ENCODE assay signal across 11 cellular contexts in genomic region chr17:42113293-42114069, GRCh38. TPM values are rescaled to one million over a fixed set of nuclear protein-coding genes. Genes with fewer than 3 reads are reported as not detected.
DNase-seq lines count a peak whose midpoint lies in the region; ATAC-seq and TF ChIP-seq lines count a peak whose summit lies in the region.
"Had no signal": no experiment of that assay in that cellular context is flagged by ENCODE, and none has a peak within 500 bp of the region (broad histone marks: within the 10 kb centered on the region; RNA-seq: fewer than 3 reads in every experiment).

No MANE protein-coding gene starts in this region.

- no peaks in the 10 kb centered on the region for H3K4me1 Mint-ChIP-seq in MCF 10A (ENCODE audit: insufficient read depth, unreplicated experiment)
- peaks cover 22 to 53% (median 41%) of the 10 kb centered on the region in 7 donors for H3K4me1 Mint-ChIP-seq in naive thymus-derived CD4-positive, alpha-beta T cell

- H3K4me3 ChIP-seq in right cardiac atrium (ENCODE audit: low read length): no peak overlapping the region
- H3K4me3 ChIP-seq in naive thymus-derived CD4-positive, alpha-beta T cell (ENCODE audit: low read length): peak overlapping the region; percentile 83
- H3K4me3 ChIP-seq in vagina: no peak overlapping the region

- BruUV-seq in MCF 10A (replicated peaks; lab: Mats Ljungman, UMichigan): TSS peak; percentile 71

- 89% methylated on average over 28 of the region's 28 CpGs for WGBS in right cardiac atrium

- POLR2A ChIA-PET in MCF 10A (lab: Yijun Ruan, JAX): interaction anchor here (0.9 to 3.0 kb wide), 6 partner anchors 8 to 594 kb away, joined by 3 to 17 read pairs (median 3); partner anchors contain the start of gene CNP
- POLR2A ChIA-PET in naive thymus-derived CD4-positive, alpha-beta T cell (lab: Charles Lee): interaction anchor here (0.6 to 4.6 kb wide), 18 partner anchors 8 to 275 kb away, joined by 3 to 40 read pairs (median 8); partner anchors contain the start of genes CNP, DNAJC7, GHDC and HSPB9

- ATAC-seq in right cardiac atrium: no peak
- no peak for ATAC-seq in naive thymus-derived CD4-positive, alpha-beta T cell
- no peak for ATAC-seq in GM19463 (IDR thresholded peaks at IDR 0.05; ENCODE audit: unreplicated experiment)

- H3K9me3 ChIP-seq in right cardiac atrium (ENCODE audit: control insufficient read depth, low read length): no peaks in the 10 kb centered on the region
- H3K9me3 ChIP-seq in naive thymus-derived CD4-positive, alpha-beta T cell (ENCODE audit: control insufficient read depth in 2 of 3, low read length in 3 of 3): no peaks in the 10 kb centered on the region
- H3K9me3 ChIP-seq in vagina: no peaks in the 10 kb centered on the region

- H3K27ac ChIP-seq in right cardiac atrium (ENCODE audit: low read length) (peak overlapping the region; percentile 74), vagina (peak overlapping the region; percentile 92)
- H3K27ac ChIP-seq in naive thymus-derived CD4-positive, alpha-beta T cell (ENCODE audit: low read depth, low read length): peak overlapping the region; percentile 83

- H3K27me3 Mint-ChIP-seq in MCF 10A (ENCODE audit: insufficient read depth, unreplicated experiment): no peaks in the 10 kb centered on the region
- H3K27me3 Mint-ChIP-seq in naive thymus-derived CD4-positive, alpha-beta T cell: no peaks in the 10 kb centered on the region
- H3K27me3 Mint-ChIP-seq: activated naive CD8-positive, alpha-beta T cell had no signal

- CTCF ChIA-PET in MCF 10A (lab: Yijun Ruan, JAX): interaction anchor here (0.6 to 8.2 kb wide), 8 partner anchors 8 to 414 kb away, joined by 3 to 37 read pairs (median 4); partner anchors contain the start of genes CAVIN1 and DNAJC7
- CTCF ChIA-PET in naive thymus-derived CD4-positive, alpha-beta T cell (lab: Charles Lee): interaction anchor here (0.6 to 3.5 kb wide), 9 partner anchors 9 to 96 kb away, joined by 3 to 22 read pairs (median 4); partner anchors contain the start of genes DNAJC7 and NKIRAS2

- H3K36me3 ChIP-seq in naive thymus-derived CD4-positive, alpha-beta T cell (ENCODE audit: control insufficient read depth in 2 of 3, insufficient read depth in 3 of 3, low read length in 3 of 3): peaks cover 0 to 44% (median 5%) of the 10 kb centered on the region in 3 experiments
- H3K36me3 ChIP-seq in vagina: peaks cover 0 to 20% of the 10 kb centered on the region in 2 donors

- no peaks in the 10 kb centered on the region for H3K27me3 ChIP-seq in right cardiac atrium (ENCODE audit: control insufficient read depth, insufficient read depth)
- H3K27me3 ChIP-seq in naive thymus-derived CD4-positive, alpha-beta T cell (ENCODE audit: control insufficient read depth in 2 of 2, insufficient read depth in 2 of 2, low read length in 2 of 2): no peaks in the 10 kb centered on the region
- H3K27me3 ChIP-seq in vagina: no peaks in the 10 kb centered on the region

- intact Hi-C loops in right cardiac atrium (cut with DNase I): loop anchor here in 1 of 4 donors (10.0 kb wide), 1 partner anchor 89 kb away; the partner anchor contains the start of gene NKIRAS2
- intact Hi-C loops in cardiac septum (cut with DNase I): no loop called here
- intact Hi-C loops in MCF 10A (cut with micrococcal nuclease): no loop called here
- intact Hi-C loops in naive thymus-derived CD4-positive, alpha-beta T cell (cut with micrococcal nuclease): loop anchor here (2.0 kb wide), 2 partner anchors 21 to 41 kb away; partner anchors contain the start of gene RAB5C (in 1 of the 2)
- intact Hi-C loops in vagina (cut with DNase I): loop anchor here (5.0 kb wide), 2 partner anchors 46 to 146 kb away; partner anchors contain the start of gene CNP

- no peak for TF ChIP-seq POLR2A in vagina (IDR thresholded peaks at IDR 0.05)

- H3K36me3 Mint-ChIP-seq in MCF 10A (ENCODE audit: insufficient read depth, unreplicated experiment): peaks cover 32% of the 10 kb centered on the region
- H3K36me3 Mint-ChIP-seq in naive thymus-derived CD4-positive, alpha-beta T cell: peaks cover 5 to 28% (median 16%) of the 10 kb centered on the region in 5 donors

- H3K4me1 ChIP-seq in right cardiac atrium (ENCODE audit: control insufficient read depth, insufficient read depth, low read length): no peaks in the 10 kb centered on the region
- peaks cover 12 to 31% of the 10 kb centered on the region in 2 donors for H3K4me1 ChIP-seq in naive thymus-derived CD4-positive, alpha-beta T cell (ENCODE audit: control insufficient read depth in 2 of 2, insufficient read depth in 2 of 2, low read length in 2 of 2)
- peaks cover 30% of the 10 kb centered on the region for H3K4me1 ChIP-seq in vagina

- no peak overlapping the region for H3K4me3 Mint-ChIP-seq in MCF 10A (ENCODE audit: unreplicated experiment)
- peak overlapping the region in 1 of 10 donors; percentile 66 for H3K4me3 Mint-ChIP-seq in naive thymus-derived CD4-positive, alpha-beta T cell
- H3K4me3 Mint-ChIP-seq: H9, nephron progenitor cell had no signal

- peak overlapping the region; percentile 35 for H3K27ac Mint-ChIP-seq in MCF 10A (ENCODE audit: low read depth, unreplicated experiment)
- H3K27ac Mint-ChIP-seq in naive thymus-derived CD4-positive, alpha-beta T cell: peak overlapping the region in 8 of 9 donors; percentile 25 to 100 (median 96)
- H3K27ac Mint-ChIP-seq: nephron progenitor cell had no signal

- DNase-seq in right cardiac atrium: peak in 1 of 3 donors; percentile 57
- DNase-seq in cardiac septum (ENCODE audit: low spot score): no peak
- no peak for DNase-seq in MCF 10A (ENCODE audit: unreplicated experiment)
- no peak for DNase-seq in naive thymus-derived CD4-positive, alpha-beta T cell
- DNase-seq in vagina (ENCODE audit: extremely low spot score in 2 of 2): no peak
- DNase-seq in NCI-H69 (lab: John Stamatoyannopoulos, UW): no peak
- DNase-seq in foreskin melanocyte: no peak
- DNase-seq: H9, nephron progenitor cell had no signal

- TF ChIP-seq CTCF in MCF 10A (IDR thresholded peaks at IDR 0.05; ENCODE audit: unreplicated experiment) (no peak), vagina (IDR thresholded peaks at IDR 0.05) (no peak)

- H3K9me3 Mint-ChIP-seq in MCF 10A (ENCODE audit: unreplicated experiment): no peaks in the 10 kb centered on the region
- peaks cover 0 to 2% (median 0%) of the 10 kb centered on the region in 11 donors for H3K9me3 Mint-ChIP-seq in naive thymus-derived CD4-positive, alpha-beta T cell
- H3K9me3 Mint-ChIP-seq: H9, nephron progenitor cell had no signal

RNA-seq across cellular contexts. Expression of gene DHX58, which starts 1.0 kb away (rescaled TPM):
- 1 to 10 TPM; 5.4 to 8.0 (median 6.1) TPM for total RNA-seq in right cardiac atrium
- polyA plus RNA-seq in right cardiac atrium: 7.2 TPM
- total RNA-seq in cardiac septum: 4.5 TPM
- total RNA-seq in MCF 10A (2022): 2.8 and 4.2 TPM in 2 replicates
- 10 to 100 TPM; 36.0 to 80.5 (median 53.5) TPM for total RNA-seq in naive thymus-derived CD4-positive, alpha-beta T cell
- polyA plus RNA-seq in naive thymus-derived CD4-positive, alpha-beta T cell: 10 to 100 TPM; 10.1 to 24.7 TPM
- 8.1 TPM for total RNA-seq in vagina

RNA-seq across cellular contexts. Expression of gene KAT2A, which starts 7.7 kb away (rescaled TPM):
- total RNA-seq in right cardiac atrium (10 to 100 TPM; 15.8 to 32.4 (median 23.3) TPM), cardiac septum (17.3 TPM), MCF 10A (2022) (37.4 and 44.6 TPM in 2 replicates), vagina (63.1 TPM)
- 30.1 TPM for polyA plus RNA-seq in right cardiac atrium
- total RNA-seq in naive thymus-derived CD4-positive, alpha-beta T cell: 10 to 100 TPM; 39.6 to 71.1 (median 49.1) TPM
- polyA plus RNA-seq in naive thymus-derived CD4-positive, alpha-beta T cell: 10 to 100 TPM in 1 of 2 donors, 1 to 10 TPM in 1; 6.6 to 12.0 TPM

RNA-seq across cellular contexts. Expression of gene HSPB9, which starts 9.1 kb away (rescaled TPM):
- total RNA-seq in right cardiac atrium: under 1 TPM in 3 of 4 donors, not detected in 1; 0.20 to 0.21 (median 0.20) TPM
- polyA plus RNA-seq in right cardiac atrium: 0.18 TPM
- total RNA-seq in cardiac septum: not detected
- not detected in 2 replicates for total RNA-seq in MCF 10A (2022)
- under 1 TPM in 2 of 5 experiments, not detected in 3; 0.12 to 0.16 TPM for total RNA-seq in naive thymus-derived CD4-positive, alpha-beta T cell
- under 1 TPM in 1 of 2 donors, not detected in 1; 0.10 TPM for polyA plus RNA-seq in naive thymus-derived CD4-positive, alpha-beta T cell
- total RNA-seq in vagina: 1.2 TPM

RNA-seq across cellular contexts. Expression of gene ZNF385C, which starts 15.2 kb away (rescaled TPM):
- total RNA-seq in right cardiac atrium (under 1 TPM in 3 of 4 donors, not detected in 1; 0.29 to 0.42 (median 0.31) TPM), cardiac septum (0.13 TPM), MCF 10A (2022) (0.26 and 0.44 TPM in 2 replicates), vagina (0.49 TPM)
- 0.32 TPM for polyA plus RNA-seq in right cardiac atrium
- total RNA-seq in naive thymus-derived CD4-positive, alpha-beta T cell: under 1 TPM in 4 of 5 experiments, not detected in 1; 0.15 to 0.45 (median 0.23) TPM
- not detected for polyA plus RNA-seq in naive thymus-derived CD4-positive, alpha-beta T cell

RNA-seq across cellular contexts. Expression of gene RAB5C, which starts 41.3 kb away (rescaled TPM):
- total RNA-seq in right cardiac atrium (10 to 100 TPM; 39.9 to 58.1 (median 53.8) TPM), cardiac septum (43.9 TPM), MCF 10A (2022) (101 and 119 TPM in 2 replicates), vagina (111 TPM)
- polyA plus RNA-seq in right cardiac atrium: 55.0 TPM
- total RNA-seq in naive thymus-derived CD4-positive, alpha-beta T cell: 10 to 100 TPM; 72.0 to 95.2 (median 75.4) TPM
- 10 to 100 TPM; 56.6 to 63.2 TPM for polyA plus RNA-seq in naive thymus-derived CD4-positive, alpha-beta T cell

Comparison
In these comparisons a context has a peak if more than half of its experiments do, and no peak if none do; other contexts are left out.
1. intact Hi-C loops: an anchor here in naive thymus-derived CD4-positive, alpha-beta T cell (2.0 kb wide) and vagina (5.0 kb wide); none called in cardiac septum and MCF 10A.